ENCODE assay signal across 8 cellular contexts in the genomic region with DNA sequence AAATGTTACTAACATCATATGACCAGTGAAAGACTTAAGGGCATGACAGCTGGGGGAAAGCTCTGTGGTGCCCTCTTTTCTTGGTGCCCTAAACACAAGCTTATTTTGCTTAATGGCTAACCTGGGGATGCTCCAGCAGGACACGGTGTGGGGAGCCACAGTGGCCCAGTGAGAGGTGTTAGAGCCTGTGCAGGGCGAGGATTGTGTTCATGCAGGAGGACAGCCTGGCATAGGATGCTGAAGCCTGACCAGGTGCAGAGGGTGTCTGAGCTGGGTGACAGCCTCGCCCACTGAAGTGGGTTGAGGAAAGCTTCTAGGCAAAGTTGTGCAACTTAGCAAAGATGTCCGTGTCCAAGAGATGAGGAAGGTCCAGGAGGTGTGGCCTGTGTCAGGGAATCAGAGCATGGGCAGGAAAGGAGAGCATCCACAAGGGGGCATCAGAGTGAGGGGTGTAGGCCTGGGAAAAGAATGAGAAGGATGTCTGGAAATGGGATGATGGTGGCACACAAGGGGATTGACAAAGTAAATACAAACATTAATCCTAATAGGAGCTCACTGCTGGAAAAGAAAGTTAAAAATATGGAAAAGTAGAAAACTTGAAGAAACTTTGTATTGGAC. TPM values are rescaled to one million over a fixed set of nuclear protein-coding genes. Genes with fewer than 3 reads are reported as not detected.
DNase-seq lines count a peak whose midpoint lies in the region; ATAC-seq, FAIRE-seq and TF ChIP-seq lines count a peak whose summit lies in the region.

No MANE protein-coding gene starts in this region.

- no peaks in the 10 kb centered on the region for H3K4me1 Mint-ChIP-seq in stimulated activated naive CD8-positive, alpha-beta T cell treated with anti-CD3 and anti-CD28 coated beads, Interleukin-15, amount 100 ng/mL, for 72 hours

- H3K9ac ChIP-seq in SK-N-MC (ENCODE audit: insufficient read length) = no peak overlapping the region
- no peak overlapping the region for H3K9ac ChIP-seq in HepG2 (ENCODE audit: insufficient read depth, low read depth, low read length)

- no peak overlapping the region for H3K4me3 Mint-ChIP-seq in stimulated activated naive CD8-positive, alpha-beta T cell treated with anti-CD3 and anti-CD28 coated beads, Interleukin-15, amount 100 ng/mL, for 72 hours

- no peak overlapping the region for H3K27ac ChIP-seq in SK-N-MC
- H3K27ac ChIP-seq in HepG2 (ENCODE audit: extremely low read length, insufficient read depth, low read length) = no peak overlapping the region

- H3K27ac Mint-ChIP-seq in stimulated activated naive CD8-positive, alpha-beta T cell treated with anti-CD3 and anti-CD28 coated beads, Interleukin-15, amount 100 ng/mL, for 72 hours = no peak overlapping the region

- no peaks in the 10 kb centered on the region; the same call in 1 of the 2 replicates for H3K4me1 ChIP-seq in HepG2 (ENCODE audit: insufficient read depth, low read length)

- no peaks in the 10 kb centered on the region for H3K27me3 Mint-ChIP-seq in stimulated activated naive CD8-positive, alpha-beta T cell treated with anti-CD3 and anti-CD28 coated beads, Interleukin-15, amount 100 ng/mL, for 72 hours

- in situ Hi-C loops in HepG2 (cut with HindIII; ENCODE audit: extremely low pct_ligation_motif_present, low pct_unique_long_range_greater_than_20kb) = no loop called here

- WGBS in HepG2 (ENCODE audit: low lambda C conversion rate) = 42% methylated on average over 4 of the region's 4 CpGs

- FAIRE-seq in D721Med (lab: Jason Lieb, UNC) (no peak), HepG2 (lab: Jason Lieb, UNC) (peak; percentile 86)

- CTCF ChIA-PET in HepG2 (lab: Yijun Ruan, JAX; ENCODE audit: low intra/inter-chr PET ratio, low total read pairs) = interaction anchor here (1.0 to 2.6 kb wide), 8 partner anchors 100 to 215 kb away, joined by 3 to 59 read pairs (median 4); no protein-coding TSS in a partner anchor

- no peaks in the 10 kb centered on the region for H3K9me3 Mint-ChIP-seq in stimulated activated naive CD8-positive, alpha-beta T cell treated with anti-CD3 and anti-CD28 coated beads, Interleukin-15, amount 100 ng/mL, for 72 hours

- H3K4me3 ChIP-seq in HFF-Myc (replicated peaks; ENCODE audit: low read depth, low read length) (no peak overlapping the region), SK-N-MC (no peak overlapping the region), HepG2 (replicated peaks in 1 of 3; ENCODE audit: insufficient read depth in 1 of 3, low read depth in 2 of 3, low read length in 3 of 3) (no peak overlapping the region)

- no peaks in the 10 kb centered on the region for H4K20me1 ChIP-seq in HepG2 (ENCODE audit: insufficient read depth, low read length)

- peak; percentile 99 for ATAC-seq in HepG2
- peak; percentile 26 for ATAC-seq in stimulated activated naive CD8-positive, alpha-beta T cell treated with anti-CD3 and anti-CD28 coated beads, Interleukin-15, amount 100 ng/mL, for 72 hours
- ATAC-seq in GM18517 (IDR thresholded peaks at IDR 0.05; ENCODE audit: unreplicated experiment) = no peak

- TF ChIP-seq CTCF in D721Med (IDR thresholded peaks at IDR 0.05; ENCODE audit: insufficient read depth, missing control alignments) (peak; percentile 64), HFF-Myc (IDR thresholded peaks at IDR 0.05; ENCODE audit: low read depth, low read length, missing control alignments) (peak; percentile 73), HepG2 (CRISPR knock-in tag; IDR thresholded peaks at IDR 0.05) (peak; percentile 85)

- H3K27me3 ChIP-seq in HepG2 (ENCODE audit: control insufficient read depth in 1 of 2, insufficient read depth in 2 of 2, low read length in 2 of 2) = no peaks in the 10 kb centered on the region

- BruUV-seq in HepG2 (replicated peaks; lab: Mats Ljungman, UMichigan) = no TSS peak

- H3K79me2 ChIP-seq in HepG2 (ENCODE audit: insufficient read depth, low read length) = no peaks in the 10 kb centered on the region

- POLR2A ChIA-PET in HepG2 (lab: Yijun Ruan, JAX) = no interaction called here

- no peak for TF ChIP-seq EP300 in HepG2 (IDR thresholded peaks at IDR 0.05; ENCODE audit: low read depth in 2 of 2, low read length in 2 of 2)
- TF ChIP-seq EP300 in HepG2 (CRISPR knock-in tag; IDR thresholded peaks at IDR 0.05; ENCODE audit: borderline replicate concordance) = no peak

- no peak for TF ChIP-seq POLR2A in HepG2 (IDR thresholded peaks at IDR 0.05; ENCODE audit: insufficient read depth in 1 of 2, low read depth in 2 of 2, low read length in 2 of 2)

- H3K9me3 ChIP-seq in SK-N-MC (ENCODE audit: low read depth, low read length) (no peaks in the 10 kb centered on the region), HepG2 (ENCODE audit: low read length) (no peaks in the 10 kb centered on the region)

- no peak for DNase-seq in D721Med (ENCODE audit: insufficient read length, low spot score)
- DNase-seq in HFF-Myc (ENCODE audit: extremely low read depth, low read depth) = peak; percentile 20
- DNase-seq in SK-N-MC (ENCODE audit: low read depth, low spot score) = peak; percentile 14
- peak; percentile 27 for DNase-seq in astrocyte of the hippocampus (ENCODE audit: low read depth, low spot score)
- DNase-seq in HepG2 (ENCODE audit: low spot score) = peak; percentile 72
- peak; percentile 12 to 30 for DNase-seq in stimulated activated naive CD8-positive, alpha-beta T cell treated with anti-CD3 and anti-CD28 coated beads, Interleukin-15, amount 100 ng/mL, for 72 hours
- no peak for DNase-seq in NCI-H1930 (lab: John Stamatoyannopoulos, UW)

- H3K36me3 ChIP-seq in SK-N-MC (ENCODE audit: insufficient read depth, low read length) (no peaks in the 10 kb centered on the region), HepG2 (replicated peaks in 1 of 2; ENCODE audit: control insufficient read depth in 1 of 2, insufficient read depth in 2 of 2, low read length in 2 of 2) (no peaks in the 10 kb centered on the region)

- H3K4me2 ChIP-seq in HepG2 (ENCODE audit: low read depth, low read length) = no peak overlapping the region

- no peak overlapping the region for H2AFZ ChIP-seq in HepG2 (ENCODE audit: low read length)

- peak; percentile 85 for TF ChIP-seq RAD21 in HepG2 (CRISPR knock-in tag; IDR thresholded peaks at IDR 0.05)

- intact Hi-C loops in HepG2 (cut with micrococcal nuclease; ENCODE audit: unreplicated experiment) = loop anchor here (1.0 kb wide), 3 partner anchors 102 to 215 kb away; no protein-coding TSS in a partner anchor

TF ChIP-seq in HepG2, 621 proteins besides CTCF, POLR2A, EP300 and RAD21 (continues in another document):
- TF ChIP-seq KAT8 (CRISPR knock-in tag; IDR thresholded peaks at IDR 0.05) (peak; percentile 22; the same call in 1 of the 2 replicates), KDM6A (CRISPR knock-in tag; IDR thresholded peaks at IDR 0.05; ENCODE audit: low read depth) (no peak), CBX5 (CRISPR knock-in tag; IDR thresholded peaks at IDR 0.05; ENCODE audit: borderline replicate concordance) (peak; percentile 34; the same call in 1 of the 2 replicates), PAF1 (CRISPR knock-in tag; IDR thresholded peaks at IDR 0.05) (no peak)

RNA-seq across cellular contexts. Expression of gene SLC17A4, which starts 33.9 kb away (rescaled TPM):
- total RNA-seq in HepG2 (2016; rRNA removed; fragmentation: Illumina TruSeq; extraction: Trizol) = 0.07 TPM in 2 replicates
- total RNA-seq in HepG2 (2016; cell fraction: cytosol; rRNA removed; fragmentation: Illumina TruSeq; extraction: Trizol; ENCODE audit: low read depth) = not detected in 2 replicates
- total RNA-seq in HepG2 (2016; cell fraction: insoluble cytoplasmic fraction; rRNA removed; fragmentation: Illumina TruSeq; extraction: Trizol) = not detected in 2 replicates
- not detected in 2 replicates for total RNA-seq in HepG2 (2016; cell fraction: membrane; rRNA removed; fragmentation: Illumina TruSeq; extraction: Trizol)
- 0.16 and 0.22 TPM in 2 replicates for total RNA-seq in HepG2 (2016; cell fraction: nucleus; rRNA removed; fragmentation: Illumina TruSeq; extraction: Trizol)
- 0.04 TPM in 1 of 2 replicates, not detected in the other for polyA plus RNA-seq in HepG2 (2011; rRNA removed)
- not detected in 2 replicates for polyA plus RNA-seq in HepG2 (2011; cell fraction: cytosol; rRNA removed)
- 0.05 and 0.10 TPM in 2 replicates for polyA plus RNA-seq in HepG2 (2011; cell fraction: nucleus; rRNA removed)
- polyA plus RNA-seq in HepG2 (2012) = 0.08 and 0.56 TPM in 2 replicates
- not detected in 2 replicates for polyA plus RNA-seq in HepG2 (2016; cell fraction: cytosol; fragmentation: Illumina TruSeq; extraction: Trizol; ENCODE audit: low read depth)
- polyA plus RNA-seq in HepG2 (2016; cell fraction: insoluble cytoplasmic fraction; fragmentation: Illumina TruSeq; extraction: Trizol; ENCODE audit: low read depth) = not detected in 2 replicates
- not detected in 2 replicates for polyA plus RNA-seq in HepG2 (2016; cell fraction: membrane; fragmentation: Illumina TruSeq; extraction: Trizol; ENCODE audit: low read depth)
- 0.40 and 0.76 TPM in 2 replicates for polyA plus RNA-seq in HepG2 (2016; cell fraction: nucleus; fragmentation: Illumina TruSeq; extraction: Trizol; ENCODE audit: insufficient read depth, low read depth)
- 0.14 TPM in 1 of 2 replicates, not detected in the other for polyA minus RNA-seq in HepG2 (2011; rRNA and poly(A)+ RNA removed; ENCODE audit: low replicate concordance)
- polyA minus RNA-seq in HepG2 (2011; cell fraction: cytosol; rRNA and poly(A)+ RNA removed) = not detected in 2 replicates
- 0.25 and 0.26 TPM in 2 replicates for polyA minus RNA-seq in HepG2 (2011; cell fraction: nucleus; rRNA and poly(A)+ RNA removed)

RNA-seq across cellular contexts. Expression of gene SLC17A1, which starts 43.4 kb away (rescaled TPM):
- total RNA-seq in HepG2 (2016; rRNA removed; fragmentation: Illumina TruSeq; extraction: Trizol) = 0.09 TPM in 1 of 2 replicates, not detected in the other
- total RNA-seq in HepG2 (2016; cell fraction: cytosol; rRNA removed; fragmentation: Illumina TruSeq; extraction: Trizol; ENCODE audit: low read depth) = not detected in 2 replicates
- total RNA-seq in HepG2 (2016; cell fraction: insoluble cytoplasmic fraction; rRNA removed; fragmentation: Illumina TruSeq; extraction: Trizol) = 0.09 TPM in 1 of 2 replicates, not detected in the other
- total RNA-seq in HepG2 (2016; cell fraction: membrane; rRNA removed; fragmentation: Illumina TruSeq; extraction: Trizol) = not detected in 2 replicates
- total RNA-seq in HepG2 (2016; cell fraction: nucleus; rRNA removed; fragmentation: Illumina TruSeq; extraction: Trizol) = 0.31 TPM in 1 of 2 replicates, not detected in the other
- 2.1 TPM in 2 replicates for polyA plus RNA-seq in HepG2 (2011; rRNA removed)
- polyA plus RNA-seq in HepG2 (2011; cell fraction: cytosol; rRNA removed) = 1.3 and 1.8 TPM in 2 replicates
- 3.2 and 3.6 TPM in 2 replicates for polyA plus RNA-seq in HepG2 (2011; cell fraction: nucleus; rRNA removed)
- 6.8 and 19.2 TPM in 2 replicates for polyA plus RNA-seq in HepG2 (2012)
- not detected in 2 replicates for polyA plus RNA-seq in HepG2 (2016; cell fraction: cytosol; fragmentation: Illumina TruSeq; extraction: Trizol; ENCODE audit: low read depth)
- polyA plus RNA-seq in HepG2 (2016; cell fraction: insoluble cytoplasmic fraction; fragmentation: Illumina TruSeq; extraction: Trizol; ENCODE audit: low read depth) = not detected in 2 replicates
- not detected in 2 replicates for polyA plus RNA-seq in HepG2 (2016; cell fraction: membrane; fragmentation: Illumina TruSeq; extraction: Trizol; ENCODE audit: low read depth)
- not detected in 2 replicates for polyA plus RNA-seq in HepG2 (2016; cell fraction: nucleus; fragmentation: Illumina TruSeq; extraction: Trizol; ENCODE audit: insufficient read depth, low read depth)
- 2.6 TPM in 1 of 2 replicates, not detected in the other for polyA minus RNA-seq in HepG2 (2011; rRNA and poly(A)+ RNA removed; ENCODE audit: low replicate concordance)
- 0.79 and 1.3 TPM in 2 replicates for polyA minus RNA-seq in HepG2 (2011; cell fraction: cytosol; rRNA and poly(A)+ RNA removed)
- polyA minus RNA-seq in HepG2 (2011; cell fraction: nucleus; rRNA and poly(A)+ RNA removed) = 4.0 and 6.5 TPM in 2 replicates

Comparison
In these comparisons a context has a peak if more than half of its experiments do, and no peak if none do; other contexts are left out.
1. DNase-seq: peak in HFF-Myc (single experiment), SK-N-MC (single experiment), astrocyte of the hippocampus (single experiment), HepG2 (single experiment) and stimulated activated naive CD8-positive, alpha-beta T cell treated with anti-CD3 and anti-CD28 coated beads, Interleukin-15, amount 100 ng/mL, for 72 hours (2 of 2); none in D721Med (single experiment) and NCI-H1930 (0 of 2).
2. Peak in every context shown above with its lines, with median percentiles within 50 percentile points of each other: CTCF ChIP-seq.